Comparison of ENCODE assay signal across 8 cellular contexts in genomic region chr7:3301831-3302618, GRCh38. TPM values are rescaled to one million over a fixed set of nuclear protein-coding genes. Genes with fewer than 3 reads are reported as not detected.
DNase-seq lines count a peak whose midpoint lies in the region; ATAC-seq, FAIRE-seq and TF ChIP-seq lines count a peak whose summit lies in the region.

No MANE protein-coding gene starts in this region.

- peak overlapping the region; percentile 75 for H3K4me3 Mint-ChIP-seq in activated CD4-positive, alpha-beta T cell treated with anti-CD3 and anti-CD28 coated beads for 36 hours
- H3K4me3 Mint-ChIP-seq in stimulated activated effector memory CD8-positive, alpha-beta T cell treated with anti-CD3 and anti-CD28 coated beads, Interleukin-12 subunit alpha, Interleukin-12 subunit beta, amount 100 ng/mL, for 72 hours, result peak overlapping the region; percentile 64

- POLR2A ChIA-PET in activated CD4-positive, alpha-beta T cell treated with anti-CD3 and anti-CD28 coated beads for 36 hours (lab: Charles Lee), result no interaction called here

- TF ChIP-seq CTCF in bronchial epithelial cell (IDR thresholded peaks at IDR 0.05; ENCODE audit: insufficient read depth, low read length, severe bottlenecking), result peak; percentile 4
- no peak for TF ChIP-seq CTCF in MM.1S (IDR thresholded peaks at IDR 0.05; ENCODE audit: low read length)

- FAIRE-seq in bronchial epithelial cell (lab: Jason Lieb, UNC), result no peak

- H3K79me2 ChIP-seq in MM.1S (ENCODE audit: low read length), result no peaks in the 10 kb centered on the region

- H3K4me3 ChIP-seq in bronchial epithelial cell (ENCODE audit: low read depth, low read length) (no peak overlapping the region), MM.1S (ENCODE audit: low read length) (no peak overlapping the region)

- H3K36me3 Mint-ChIP-seq in activated CD4-positive, alpha-beta T cell treated with anti-CD3 and anti-CD28 coated beads for 36 hours (ENCODE audit: low read depth), result no peaks in the 10 kb centered on the region
- no peaks in the 10 kb centered on the region for H3K36me3 Mint-ChIP-seq in stimulated activated effector memory CD8-positive, alpha-beta T cell treated with anti-CD3 and anti-CD28 coated beads, Interleukin-12 subunit alpha, Interleukin-12 subunit beta, amount 100 ng/mL, for 72 hours

- no peak overlapping the region for H3K27ac ChIP-seq in MM.1S (ENCODE audit: low read length)

- no peak for ATAC-seq in activated CD4-positive, alpha-beta T cell treated with anti-CD3 and anti-CD28 coated beads for 36 hours
- ATAC-seq in stimulated activated effector memory CD8-positive, alpha-beta T cell treated with anti-CD3 and anti-CD28 coated beads, Interleukin-12 subunit alpha, Interleukin-12 subunit beta, amount 100 ng/mL, for 72 hours, result no peak

- H3K4me2 ChIP-seq in MM.1S (ENCODE audit: low read depth, low read length), result no peak overlapping the region

- H3K27ac Mint-ChIP-seq in activated CD4-positive, alpha-beta T cell treated with anti-CD3 and anti-CD28 coated beads for 36 hours, result peak overlapping the region; percentile 39
- no peak overlapping the region for H3K27ac Mint-ChIP-seq in stimulated activated effector memory CD8-positive, alpha-beta T cell treated with anti-CD3 and anti-CD28 coated beads, Interleukin-12 subunit alpha, Interleukin-12 subunit beta, amount 100 ng/mL, for 72 hours

- H3K9me3 ChIP-seq in MM.1S (replicated peaks; ENCODE audit: insufficient read depth, low read length), result no peaks in the 10 kb centered on the region

- H3F3A ChIP-seq in MM.1S (ENCODE audit: insufficient read depth, low read length), result no peaks in the 10 kb centered on the region

- H3K27me3 Mint-ChIP-seq in activated CD4-positive, alpha-beta T cell treated with anti-CD3 and anti-CD28 coated beads for 36 hours, result peaks cover 22% of the 10 kb centered on the region

- no peak overlapping the region for H3K9ac ChIP-seq in MM.1S (ENCODE audit: low read length)

- H3K36me3 ChIP-seq in bronchial epithelial cell (ENCODE audit: control insufficient read depth, insufficient read depth, low read length) (no peaks in the 10 kb centered on the region), MM.1S (replicated peaks; ENCODE audit: insufficient read depth, low read length) (no peaks in the 10 kb centered on the region)

- H3K27me3 ChIP-seq in bronchial epithelial cell (ENCODE audit: control insufficient read depth, insufficient read depth, low read length), result peaks cover 10% of the 10 kb centered on the region
- no peaks in the 10 kb centered on the region for H3K27me3 ChIP-seq in MM.1S (replicated peaks; ENCODE audit: insufficient read depth, low read length)

- peaks cover 12% of the 10 kb centered on the region for H3K4me1 Mint-ChIP-seq in activated CD4-positive, alpha-beta T cell treated with anti-CD3 and anti-CD28 coated beads for 36 hours
- peaks cover 16% of the 10 kb centered on the region for H3K4me1 Mint-ChIP-seq in stimulated activated effector memory CD8-positive, alpha-beta T cell treated with anti-CD3 and anti-CD28 coated beads, Interleukin-12 subunit alpha, Interleukin-12 subunit beta, amount 100 ng/mL, for 72 hours

- no peaks in the 10 kb centered on the region for H4K20me1 ChIP-seq in MM.1S (ENCODE audit: insufficient read depth, low read length)

- intact Hi-C loops in activated CD4-positive, alpha-beta T cell treated with anti-CD3 and anti-CD28 coated beads for 36 hours (cut with DNase I, micrococcal nuclease), result loop anchor here (1.0 to 5.0 kb wide), 8 partner anchors 160 to 595 kb away; no protein-coding TSS in a partner anchor

- no peaks in the 10 kb centered on the region for H3K9me3 Mint-ChIP-seq in activated CD4-positive, alpha-beta T cell treated with anti-CD3 and anti-CD28 coated beads for 36 hours (ENCODE audit: low read depth)
- H3K9me3 Mint-ChIP-seq in stimulated activated effector memory CD8-positive, alpha-beta T cell treated with anti-CD3 and anti-CD28 coated beads, Interleukin-12 subunit alpha, Interleukin-12 subunit beta, amount 100 ng/mL, for 72 hours, result no peaks in the 10 kb centered on the region

- CTCF ChIA-PET in activated CD4-positive, alpha-beta T cell treated with anti-CD3 and anti-CD28 coated beads for 36 hours (lab: Charles Lee), result interaction anchor here (0.6 to 1.4 kb wide), 6 partner anchors 11 to 664 kb away, joined by 3 to 5 read pairs (median 4); no protein-coding TSS in a partner anchor

- H3K9me2 ChIP-seq in MM.1S (replicated peaks; ENCODE audit: insufficient read depth, low read length), result no peaks in the 10 kb centered on the region

- no peaks in the 10 kb centered on the region for H3K4me1 ChIP-seq in MM.1S (ENCODE audit: low read length)

- H2AFZ ChIP-seq in MM.1S (ENCODE audit: low read length), result no peak overlapping the region

- peak; percentile 25 for DNase-seq in activated CD4-positive, alpha-beta T cell treated with anti-CD3 and anti-CD28 coated beads for 36 hours
- no peak for DNase-seq in activated CD4-positive, alpha-beta T cell treated with anti-CD3 and anti-CD28 coated beads for 1 hour
- DNase-seq in RPMI8226 (peak; percentile 5), bronchial epithelial cell (ENCODE audit: low read depth) (no peak), left kidney (ENCODE audit: low read depth, low spot score) (peak; percentile 84), MM.1S (no peak), mesenteric fat pad (ENCODE audit: low spot score) (no peak)
- peak in 1 of 2 donors; percentile 53 for DNase-seq in stimulated activated effector memory CD8-positive, alpha-beta T cell treated with anti-CD3 and anti-CD28 coated beads, Interleukin-12 subunit alpha, Interleukin-12 subunit beta, amount 100 ng/mL, for 72 hours (ENCODE audit: low spot score in 2 of 2)

RNA-seq across cellular contexts. Expression of gene SDK1, which starts 1.0 kb away (rescaled TPM):
- 1 to 10 TPM; 1.1 to 1.9 TPM for total RNA-seq in activated CD4-positive, alpha-beta T cell treated with anti-CD3 and anti-CD28 coated beads for 36 hours
- total RNA-seq in bronchial epithelial cell (0.26 and 0.51 TPM in 2 replicates), mesenteric fat pad (7.5 TPM)

Comparison
In these comparisons a context has a peak if more than half of its experiments do, and no peak if none do; other contexts are left out.
1. DNase-seq: peak in activated CD4-positive, alpha-beta T cell treated with anti-CD3 and anti-CD28 coated beads for 36 hours (single experiment), RPMI8226 (single experiment) and left kidney (single experiment); none in activated CD4-positive, alpha-beta T cell treated with anti-CD3 and anti-CD28 coated beads for 1 hour (single experiment), bronchial epithelial cell (single experiment), MM.1S (single experiment) and mesenteric fat pad (single experiment).